Comparison of ENCODE assay signal across 13 cellular contexts in genomic region chr15:65182538-65182937, GRCh38. TPM values are rescaled to one million over a fixed set of nuclear protein-coding genes. Genes with fewer than 3 reads are reported as not detected.
DNase-seq lines count a peak whose midpoint lies in the region; ATAC-seq and TF ChIP-seq lines count a peak whose summit lies in the region.
"Had no signal": no experiment of that assay in that cellular context is flagged by ENCODE, and none has a peak within 500 bp of the region (broad histone marks: within the 10 kb centered on the region; RNA-seq: fewer than 3 reads in every experiment).

No MANE protein-coding gene starts in this region.

- H3F3A ChIP-seq in PC-3 (ENCODE audit: low read length, unreplicated experiment), result no peaks in the 10 kb centered on the region
- peaks cover 3% of the 10 kb centered on the region for H3F3A ChIP-seq in smooth muscle cell (ENCODE audit: low read depth)

- peaks cover 5% of the 10 kb centered on the region; the same call in 1 of the 2 replicates for H3K36me3 ChIP-seq in PC-3 (ENCODE audit: low read depth, low read length)
- H3K36me3 ChIP-seq in esophagus (ENCODE audit: control insufficient read depth in 2 of 2, insufficient read depth in 2 of 2, low read length in 1 of 2), result no peaks in the 10 kb centered on the region
- H3K36me3 ChIP-seq in smooth muscle cell (ENCODE audit: low read depth), result peaks cover 17% of the 10 kb centered on the region
- H3K36me3 ChIP-seq in SJCRH30, result peaks cover 30% of the 10 kb centered on the region

- peak overlapping the region; percentile 40; the same call in 1 of the 2 replicates for H3K4me3 ChIP-seq in PC-3 (ENCODE audit: low read length)
- peak overlapping the region; percentile 11 to 91 for H3K4me3 ChIP-seq in esophagus (ENCODE audit: low read depth in 1 of 2, low read length in 2 of 2)
- peak overlapping the region; percentile 15 for H3K4me3 ChIP-seq in smooth muscle cell
- H3K4me3 ChIP-seq in SJCRH30, result no peak overlapping the region
- H3K4me3 ChIP-seq: SJSA1 had no signal

- H3K9me3 Mint-ChIP-seq in activated CD4-positive, alpha-beta T cell treated with anti-CD3 and anti-CD28 coated beads, Interleukin-2, amount 10 ng/mL, durations not matched to agents 7 days and 5 days, result no peaks in the 10 kb centered on the region

- no peak overlapping the region for H3K9ac ChIP-seq in PC-3 (ENCODE audit: low read length)
- H3K9ac ChIP-seq in smooth muscle cell (ENCODE audit: low read depth), result no peak overlapping the region

- H4K20me1 ChIP-seq in PC-3 (ENCODE audit: low read length), result no peaks in the 10 kb centered on the region
- peaks cover 47% of the 10 kb centered on the region for H4K20me1 ChIP-seq in smooth muscle cell (ENCODE audit: low read depth)

- H3K4me1 Mint-ChIP-seq in activated CD4-positive, alpha-beta T cell treated with anti-CD3 and anti-CD28 coated beads, Interleukin-2, amount 10 ng/mL, durations not matched to agents 7 days and 5 days, result peaks cover 26% of the 10 kb centered on the region

- no peaks in the 10 kb centered on the region for H3K9me3 ChIP-seq in PC-3 (ENCODE audit: low read length)
- no peaks in the 10 kb centered on the region for H3K9me3 ChIP-seq in esophagus (ENCODE audit: control insufficient read depth in 2 of 2, insufficient read depth in 1 of 2, low read depth in 1 of 2, low read length in 1 of 2)
- H3K9me3 ChIP-seq in smooth muscle cell (replicated peaks; ENCODE audit: low read depth), result no peaks in the 10 kb centered on the region
- no peaks in the 10 kb centered on the region for H3K9me3 ChIP-seq in SJCRH30 (replicated peaks)
- H3K9me3 ChIP-seq: SJSA1 had no signal

- POLR2A ChIA-PET in activated CD4-positive, alpha-beta T cell treated with anti-CD3 and anti-CD28 coated beads, Interleukin-2, amount 10 ng/mL, durations not matched to agents 7 days and 5 days (lab: Charles Lee), result interaction anchor here (0.6 kb wide), 1 partner anchor 98 kb away, joined by 3 read pairs; no protein-coding TSS in a partner anchor
- POLR2A ChIA-PET in PC-3 (lab: Charles Lee; ENCODE audit: unreplicated experiment), result no interaction called here

- H3K9me2 ChIP-seq in PC-3 (replicated peaks; ENCODE audit: low read length), result no peaks in the 10 kb centered on the region

- peaks cover 24% of the 10 kb centered on the region for H3K36me3 Mint-ChIP-seq in activated CD4-positive, alpha-beta T cell treated with anti-CD3 and anti-CD28 coated beads, Interleukin-2, amount 10 ng/mL, durations not matched to agents 7 days and 5 days (ENCODE audit: low read depth)

- no peaks in the 10 kb centered on the region for H3K27me3 Mint-ChIP-seq in activated CD4-positive, alpha-beta T cell treated with anti-CD3 and anti-CD28 coated beads, Interleukin-2, amount 10 ng/mL, durations not matched to agents 7 days and 5 days

- no peak for DNase-seq in activated CD4-positive, alpha-beta T cell treated with anti-CD3 and anti-CD28 coated beads, Interleukin-2, amount 10 ng/mL, durations not matched to agents 7 days and 5 days
- DNase-seq in activated CD4-positive, alpha-beta T cell treated with anti-CD3 and anti-CD28 coated beads, Interleukin-2, amount 50 U/mL, for 1 hour, result no peak
- DNase-seq in PC-3, result no peak
- DNase-seq in smooth muscle cell (lab: John Stamatoyannopoulos, UW; ENCODE audit: unreplicated experiment), result no peak
- no peak for DNase-seq in SJCRH30
- DNase-seq in SKM-1 treated with dmso at 0.1 percent for 144 hours (lab: John Stamatoyannopoulos, UW; ENCODE audit: unreplicated experiment), result no peak
- no peak for DNase-seq in NCI-H1048 (lab: John Stamatoyannopoulos, UW)
- DNase-seq: GDM1; NCI-H226; small intestine; stimulated activated CD8-positive, alpha-beta memory T cell treated with anti-CD3 and anti-CD28 coated beads, Interleukin-4, amount 100 ng/mL, for 48 hours had no signal

- TF ChIP-seq CTCF in PC-3 (conservative IDR thresholded peaks at IDR 0.05; ENCODE audit: low read depth, low read length) (no peak), smooth muscle cell (IDR thresholded peaks at IDR 0.05; ENCODE audit: borderline replicate concordance, insufficient read depth, poor library complexity, severe bottlenecking) (no peak)

- no peak for ATAC-seq in PC-3

- H3K4me1 ChIP-seq in PC-3 (ENCODE audit: insufficient read depth, low read length), result peaks cover 12% of the 10 kb centered on the region
- no peaks in the 10 kb centered on the region for H3K4me1 ChIP-seq in esophagus (ENCODE audit: control insufficient read depth in 2 of 2, insufficient read depth in 2 of 2, low read length in 1 of 2)
- H3K4me1 ChIP-seq in smooth muscle cell (ENCODE audit: low read depth), result peaks cover 7% of the 10 kb centered on the region
- peaks cover 8% of the 10 kb centered on the region for H3K4me1 ChIP-seq in SJCRH30

- intact Hi-C loops in PC-3 (cut with micrococcal nuclease), result no loop called here

- BruUV-seq in PC-3 (replicated peaks; lab: Mats Ljungman, UMichigan), result no TSS peak

- H3K79me2 ChIP-seq in PC-3 (ENCODE audit: low read length), result peaks cover 59% of the 10 kb centered on the region
- H3K79me2 ChIP-seq in smooth muscle cell (ENCODE audit: low read depth), result peaks cover 71% of the 10 kb centered on the region

- no peaks in the 10 kb centered on the region for H3K27me3 ChIP-seq in PC-3 (ENCODE audit: low read length)
- no peaks in the 10 kb centered on the region for H3K27me3 ChIP-seq in esophagus (ENCODE audit: control insufficient read depth in 1 of 2, insufficient read depth in 2 of 2, low read length in 2 of 2)
- H3K27me3 ChIP-seq in smooth muscle cell (ENCODE audit: low read depth), result no peaks in the 10 kb centered on the region
- no peaks in the 10 kb centered on the region for H3K27me3 ChIP-seq in SJCRH30
- H3K27me3 ChIP-seq: SJSA1 had no signal

- peak overlapping the region; percentile 60 for H3K27ac Mint-ChIP-seq in activated CD4-positive, alpha-beta T cell treated with anti-CD3 and anti-CD28 coated beads, Interleukin-2, amount 10 ng/mL, durations not matched to agents 7 days and 5 days

- H3K4me2 ChIP-seq in PC-3 (ENCODE audit: low read length), result peak overlapping the region; percentile 59
- peak overlapping the region; percentile 92 for H3K4me2 ChIP-seq in smooth muscle cell

- H2AFZ ChIP-seq in PC-3 (ENCODE audit: low read length) (no peak overlapping the region), smooth muscle cell (ENCODE audit: low read depth) (no peak overlapping the region)

- CTCF ChIA-PET in activated CD4-positive, alpha-beta T cell treated with anti-CD3 and anti-CD28 coated beads, Interleukin-2, amount 10 ng/mL, durations not matched to agents 7 days and 5 days (lab: Charles Lee), result no interaction called here
- CTCF ChIA-PET in PC-3 (lab: Charles Lee), result no interaction called here

- WGBS in esophagus, 2 donors, result 71 to 74% methylated on average over 4 of the region's 4 CpGs
- WGBS in smooth muscle cell (ENCODE audit: low lambda C conversion rate), result 92% methylated on average over 4 of the region's 4 CpGs

- H3K27ac ChIP-seq in PC-3 (ENCODE audit: low read length) (no peak overlapping the region), esophagus (ENCODE audit: low read depth in 2 of 2, low read length in 1 of 2) (no peak overlapping the region), smooth muscle cell (ENCODE audit: low read depth) (no peak overlapping the region), SJCRH30 (no peak overlapping the region)
- H3K27ac ChIP-seq: SJSA1 had no signal

- H3K4me3 Mint-ChIP-seq in activated CD4-positive, alpha-beta T cell treated with anti-CD3 and anti-CD28 coated beads, Interleukin-2, amount 10 ng/mL, durations not matched to agents 7 days and 5 days, result peak overlapping the region; percentile 96

RNA-seq across cellular contexts. Expression of gene CLPX, which starts 2.6 kb away (rescaled TPM):
- 10 to 100 TPM; 44.9 to 47.3 TPM for total RNA-seq in activated CD4-positive, alpha-beta T cell treated with anti-CD3 and anti-CD28 coated beads, Interleukin-2, amount 10 ng/mL, durations not matched to agents 7 days and 5 days
- total RNA-seq in PC-3 (2014; rRNA removed) (19.3 and 22.5 TPM in 2 replicates), smooth muscle cell (34.8 and 46.6 TPM in 2 replicates)
- polyA plus RNA-seq in esophagus (10 to 100 TPM; 17.9 to 23.4 TPM), smooth muscle cell (21.7 and 21.8 TPM in 2 replicates)
- 43.3 and 44.2 TPM in 2 replicates for total RNA-seq in SJCRH30 (2014; rRNA removed; shearing (Covaris generic))

RNA-seq across cellular contexts. Expression of gene CILP, which starts 28.7 kb away (rescaled TPM):
- total RNA-seq in activated CD4-positive, alpha-beta T cell treated with anti-CD3 and anti-CD28 coated beads, Interleukin-2, amount 10 ng/mL, durations not matched to agents 7 days and 5 days, result under 1 TPM; 0.04 to 0.12 TPM
- total RNA-seq in PC-3 (2014; rRNA removed) (not detected in 2 replicates), smooth muscle cell (84.4 and 114 TPM in 2 replicates)
- polyA plus RNA-seq in esophagus (1 to 10 TPM in 1 of 2 donors, under 1 TPM in 1; 0.75 to 1.6 TPM), smooth muscle cell (87.9 and 125 TPM in 2 replicates)
- 0.05 TPM in 1 of 2 replicates, not detected in the other for total RNA-seq in SJCRH30 (2014; rRNA removed; shearing (Covaris generic))
- total RNA-seq: SJSA1 had no signal

RNA-seq across cellular contexts. Expression of gene PDCD7, which starts 48.9 kb away (rescaled TPM):
- 10 to 100 TPM; 19.5 to 26.5 TPM for total RNA-seq in activated CD4-positive, alpha-beta T cell treated with anti-CD3 and anti-CD28 coated beads, Interleukin-2, amount 10 ng/mL, durations not matched to agents 7 days and 5 days
- total RNA-seq in PC-3 (2014; rRNA removed) (9.5 and 13.7 TPM in 2 replicates), smooth muscle cell (13.4 and 14.3 TPM in 2 replicates)
- polyA plus RNA-seq in esophagus (10 to 100 TPM; 11.9 to 17.8 TPM), smooth muscle cell (10.4 and 11.6 TPM in 2 replicates)
- total RNA-seq in SJCRH30 (2014; rRNA removed; shearing (Covaris generic)), result 22.8 and 25.4 TPM in 2 replicates

Comparison
In these comparisons a context has a peak if more than half of its experiments do, and no peak if none do; other contexts are left out.
1. RNA of gene CILP, which starts 28.7 kb away (total RNA-seq): 84.4 to 114 TPM in smooth muscle cell; 0.04 to 0.12 TPM in activated CD4-positive, alpha-beta T cell treated with anti-CD3 and anti-CD28 coated beads, Interleukin-2, amount 10 ng/mL, durations not matched to agents 7 days and 5 days, not detected in PC-3 and 0.05 TPM in SJCRH30; every median in the first group is over 10 times any median in the second.